19 cellular contexts compared by ENCODE assay signal in genomic region chr20:30484009-30484748, GRCh38.
"Had no signal": no experiment of that assay in that cellular context is flagged by ENCODE, and none has a peak within 500 bp of the region (broad histone marks: within the 10 kb centered on the region; RNA-seq: fewer than 3 reads in every experiment).

No MANE protein-coding gene starts in this region.

- ATAC-seq: activated CD4-positive, CD25-positive, alpha-beta regulatory T cell treated with anti-CD3 and anti-CD28 coated beads, Interleukin-2, amount 50 U/mL, for 24 hours; activated T-cell treated with anti-CD3 and anti-CD28 coated beads, Interleukin-2, amount 50 U/mL, for 72 hours; body of pancreas; foreskin keratinocyte; left lobe of liver; natural killer cell; pancreas; T-cell had no signal

- DNase-seq: activated CD4-positive, alpha-beta memory T cell treated with anti-CD3 and anti-CD28 coated beads, Interleukin-2, amount 10 ng/mL, durations not matched to agents 7 days and 5 days; activated CD4-positive, alpha-beta T cell treated with anti-CD3 and anti-CD28 coated beads, Interleukin-2, amount 10 ng/mL, durations not matched to agents 24 days and 14 days; activated gamma-delta T cell; activated T-cell treated with anti-CD3 and anti-CD28 coated beads, Interleukin-2, amount 50 U/mL, for 72 hours; anterior cingulate cortex; body of pancreas; effector CD4-positive, alpha-beta T cell; foreskin keratinocyte; immature natural killer cell; mammary epithelial cell; midbrain; natural killer cell; stimulated activated CD4-positive, alpha-beta T cell treated with anti-CD3 and anti-CD28 coated beads, Interleukin-2, amount 100 ng/mL, for 48 hours; stimulated activated CD8-positive, alpha-beta memory T cell treated with anti-CD3 and anti-CD28 coated beads, Interleukin-4, amount 100 ng/mL, for 48 hours; stimulated activated naive CD4-positive, alpha-beta T cell; T-cell had no signal
